19 cellular contexts compared by ENCODE assay signal in genomic region chr17:34099859-34100258, GRCh38.
DNase-seq lines count a peak whose midpoint lies in the region; ATAC-seq, FAIRE-seq and TF ChIP-seq lines count a peak whose summit lies in the region.
"Had no signal": no experiment of that assay in that cellular context is flagged by ENCODE, and none has a peak within 500 bp of the region (broad histone marks: within the 10 kb centered on the region; RNA-seq: fewer than 3 reads in every experiment).

No MANE protein-coding gene starts in this region.

- no peaks in the 10 kb centered on the region for H3K36me3 Mint-ChIP-seq in H9 (ENCODE audit: insufficient read depth in 1 of 3, low read depth in 3 of 3)
- H3K36me3 Mint-ChIP-seq: IgD-negative memory B cell had no signal

- H2AK5ac ChIP-seq in H9 (ENCODE audit: insufficient read length, low read length): no peak overlapping the region
- no peak overlapping the region for H2AK5ac ChIP-seq in H1 (ENCODE audit: low read depth, low read length)

- POLR2A ChIA-PET in H1 (lab: Charles Lee; ENCODE audit: partially characterized antibody): no interaction called here

- no peak overlapping the region for H2BK5ac ChIP-seq in H9 (ENCODE audit: insufficient read length, low read length)
- H2BK5ac ChIP-seq in H1 (ENCODE audit: low read depth, low read length): no peak overlapping the region

- TF ChIP-seq CTCF in H9 (conservative IDR thresholded peaks at IDR 0.05): no peak
- TF ChIP-seq CTCF in H1 (IDR thresholded peaks at IDR 0.05; ENCODE audit: control extremely low read depth in 1 of 3, insufficient read depth in 1 of 3, low read depth in 1 of 3, low read length in 3 of 3): no peak
- TF ChIP-seq CTCF in D721Med (IDR thresholded peaks at IDR 0.05; ENCODE audit: insufficient read depth, missing control alignments): no peak

- no peak overlapping the region for H4K8ac ChIP-seq in H9 (replicated peaks; ENCODE audit: insufficient read length, low read depth, low read length)
- H4K8ac ChIP-seq in H1 (ENCODE audit: extremely low read depth, insufficient read depth, low read length): no peak overlapping the region

- DNase-seq in H9: peak; percentile 28
- DNase-seq in H1 (ENCODE audit: low read depth in 1 of 2, low spot score in 2 of 2): no peak
- DNase-seq in islet precursor cell: peak; percentile 38
- no peak for DNase-seq in NCI-H2081 (lab: John Stamatoyannopoulos, UW)
- no peak for DNase-seq in D721Med (ENCODE audit: insufficient read length, low spot score)
- DNase-seq: ACHN; AML-193; Caco-2; CD4-positive, alpha-beta T cell; DND-41; EL; KBM-7 had no signal

- no peaks in the 10 kb centered on the region for H3K79me2 ChIP-seq in H9 (ENCODE audit: insufficient read depth, low read length)
- no peaks in the 10 kb centered on the region for H3K79me2 ChIP-seq in H1 (ENCODE audit: control insufficient read depth in 1 of 2, insufficient read depth in 2 of 2, low read length in 2 of 2)

- FAIRE-seq in H1 (lab: Jason Lieb, UNC): no peak
- no peak for FAIRE-seq in D721Med (lab: Jason Lieb, UNC)
- FAIRE-seq: A204.1, GM12878, H54, HepG2 had no signal

- H2BK12ac ChIP-seq in H9 (ENCODE audit: insufficient read length, low read depth, low read length) (no peak overlapping the region), H1 (ENCODE audit: low read depth, low read length) (0 out of 2 replicates have a peak overlapping the region, but pooled peaks have one; percentile 65)

- H3K27me3 ChIP-seq in H9 (ENCODE audit: insufficient read depth, low read length) (no peaks in the 10 kb centered on the region), H1 (replicated peaks in 1 of 4; ENCODE audit: control insufficient read depth in 3 of 4, extremely low read depth in 1 of 4, insufficient read depth in 3 of 4, low read length in 3 of 4) (no peaks in the 10 kb centered on the region)

- H3K4me3 Mint-ChIP-seq in H9: no peak overlapping the region
- H3K4me3 Mint-ChIP-seq: CD4-positive, alpha-beta T cell had no signal

- CTCF ChIA-PET in H1 (lab: Charles Lee; ENCODE audit: partially characterized antibody): interaction anchor here (2.1 kb wide), 1 partner anchor 46 kb away, joined by 11 read pairs; no protein-coding TSS in a partner anchor

- H3K79me1 ChIP-seq in H9 (ENCODE audit: insufficient read depth, low read depth, low read length, poor library complexity, severe bottlenecking): no peaks in the 10 kb centered on the region
- H3K79me1 ChIP-seq in H1 (ENCODE audit: low read depth, low read length): no peaks in the 10 kb centered on the region

- H3K18ac ChIP-seq in H9 (ENCODE audit: insufficient read length, low read depth, low read length) (no peak overlapping the region), H1 (ENCODE audit: extremely low read depth, low read length) (no peak overlapping the region)

- H3K27ac Mint-ChIP-seq in H9: peak overlapping the region in 1 of 3 experiments; percentile 67; a peak in 1 of 7 replicates
- H3K27ac Mint-ChIP-seq: CD4-positive, alpha-beta T cell had no signal

- H3K56ac ChIP-seq in H9 (ENCODE audit: insufficient read length, low read depth, low read length) (no peak overlapping the region), H1 (replicated peaks; ENCODE audit: insufficient read length, low read depth, low read length) (no peak overlapping the region)

- H4K5ac ChIP-seq in H9 (ENCODE audit: insufficient read length, low read depth, low read length) (no peak overlapping the region), H1 (ENCODE audit: insufficient read length, low read depth, low read length) (no peak overlapping the region)

- H2BK120ac ChIP-seq in H9 (ENCODE audit: low read depth, low read length, poor library complexity, severe bottlenecking) (no peak overlapping the region), H1 (replicated peaks; ENCODE audit: low read depth, low read length) (no peak overlapping the region)

- TF ChIP-seq POLR2A in H1 (IDR thresholded peaks at IDR 0.05; ENCODE audit: control extremely low read depth in 1 of 2, low read depth in 2 of 2, low read length in 2 of 2): no peak

- no peak overlapping the region for H3K4me3 ChIP-seq in H1 (ENCODE audit: extremely low read depth in 1 of 4, insufficient read depth in 2 of 4, low read depth in 3 of 4, low read length in 4 of 4)
- H3K4me3 ChIP-seq: GM12878 had no signal

- no peak overlapping the region for H2AFZ ChIP-seq in H9 (ENCODE audit: low read length)
- no peak overlapping the region for H2AFZ ChIP-seq in H1 (ENCODE audit: low read length)

- no CpG with 5 or more reads among the region's 2 CpGs for WGBS in H9 (ENCODE audit: extremely low coverage, insufficient read length, low lambda C conversion rate)
- 68% methylated on average over 2 of the region's 2 CpGs; no CpG with 5 or more reads in 1 of the 2 experiments for WGBS in H1 (ENCODE audit: extremely low coverage in 1 of 2, insufficient coverage in 1 of 2, insufficient read length in 1 of 2, insufficient replicate concordance in 2 of 2, low coverage in 1 of 2, low lambda C conversion rate in 2 of 2, missing lambda C conversion rate in 1 of 2), 2 experiments

- H3K14ac ChIP-seq in H9 (ENCODE audit: insufficient read depth, low read length) (no peak overlapping the region), H1 (ENCODE audit: insufficient read length) (no peak overlapping the region)

- no peaks in the 10 kb centered on the region for H3K27me3 Mint-ChIP-seq in H9 (ENCODE audit: low read depth)

- H3T11ph ChIP-seq in H9 (ENCODE audit: low read length): no peak overlapping the region

- no peak for TF ChIP-seq RAD21 in H1 (IDR thresholded peaks at IDR 0.05 in 1 of 2, conservative IDR thresholded peaks at IDR 0.05 in 1 of 2; ENCODE audit: low read depth in 2 of 2, low read length in 2 of 2)

- no peaks in the 10 kb centered on the region for H4K20me1 ChIP-seq in H9 (ENCODE audit: control insufficient read depth, insufficient read depth, insufficient read length)
- H4K20me1 ChIP-seq in H1 (replicated peaks in 1 of 2; ENCODE audit: control insufficient read depth in 1 of 2, insufficient read depth in 2 of 2, low read length in 2 of 2): no peaks in the 10 kb centered on the region

- H3K27ac ChIP-seq in H9 (ENCODE audit: insufficient read length, low read depth, low read length) (no peak overlapping the region), H1 (ENCODE audit: low read depth, low read length) (no peak overlapping the region)
- H3K27ac ChIP-seq: C4-2B had no signal

- TF ChIP-seq EP300 in H1 (IDR thresholded peaks at IDR 0.05; ENCODE audit: borderline replicate concordance in 1 of 2, low read depth in 2 of 2, low read length in 2 of 2): no peak

- H3K9me3 Mint-ChIP-seq in H9: no peaks in the 10 kb centered on the region; a peak in 1 of 5 replicates
- H3K9me3 Mint-ChIP-seq: CD4-positive, alpha-beta T cell had no signal

- H3K4ac ChIP-seq in H9 (ENCODE audit: low read depth, low read length) (no peak overlapping the region), H1 (replicated peaks; ENCODE audit: insufficient read length, low read depth, low read length) (no peak overlapping the region)

- H3K36me3 ChIP-seq in H1 (ENCODE audit: control insufficient read depth in 2 of 4, insufficient read depth in 4 of 4, low read length in 3 of 4): no peaks in the 10 kb centered on the region

- H3K9ac ChIP-seq in H9 (ENCODE audit: extremely low read depth, insufficient read length, low read length): no peak overlapping the region
- no peak overlapping the region for H3K9ac ChIP-seq in H1 (replicated peaks in 1 of 4; ENCODE audit: extremely low read depth in 1 of 4, low read depth in 3 of 4, low read length in 3 of 4)

- H2BK15ac ChIP-seq in H9 (ENCODE audit: low read depth, low read length) (no peak overlapping the region), H1 (ENCODE audit: low read length) (no peak overlapping the region)

- H3K9me3 ChIP-seq in H9 (ENCODE audit: control insufficient read depth, low read depth, low read length) (no peaks in the 10 kb centered on the region), H1 (ENCODE audit: insufficient read depth in 2 of 2, low read depth in 1 of 2, low read length in 1 of 2) (no peaks in the 10 kb centered on the region; a peak in 1 of 4 replicates)
- H3K9me3 ChIP-seq: Caco-2 had no signal

- H3K23ac ChIP-seq in H9 (ENCODE audit: insufficient read length, low read depth, low read length): no peak overlapping the region
- H3K23ac ChIP-seq in H1 (ENCODE audit: insufficient read length): no peak overlapping the region

- H3K4me1 ChIP-seq in H9 (ENCODE audit: insufficient read depth, low read length) (0 out of 2 replicates have a peak, but pooled peaks cover 5% of the 10 kb centered on the region), H1 (replicated peaks in 1 of 4; ENCODE audit: control insufficient read depth in 3 of 4, insufficient read depth in 4 of 4, low read length in 3 of 4) (peaks cover 0 to 2% (median 0%) of the 10 kb centered on the region in 4 experiments; a peak in 1 of 7 replicates)
- H3K4me1 ChIP-seq: Caco-2 had no signal

- H3K4me2 ChIP-seq in H9 (ENCODE audit: insufficient read depth, insufficient read length, low read length): no peak overlapping the region
- H3K4me2 ChIP-seq in H1 (ENCODE audit: insufficient read depth in 1 of 2, low read depth in 2 of 2, low read length in 2 of 2): no peak overlapping the region; a peak in 1 of 4 replicates

- H4K91ac ChIP-seq in H9 (ENCODE audit: insufficient read length, low read depth, low read length) (no peak overlapping the region), H1 (replicated peaks; ENCODE audit: insufficient read length, low read length) (no peak overlapping the region)

- H2BK20ac ChIP-seq in H9 (ENCODE audit: low read depth, low read length, poor library complexity, severe bottlenecking) (no peak overlapping the region), H1 (ENCODE audit: low read length) (no peak overlapping the region)

- H3K23me2 ChIP-seq in H9 (ENCODE audit: insufficient read length, low read depth, low read length, poor library complexity, severe bottlenecking): no peaks in the 10 kb centered on the region
- no peaks in the 10 kb centered on the region for H3K23me2 ChIP-seq in H1 (ENCODE audit: low read depth, low read length)

- no peak for ATAC-seq in GM21576 (IDR thresholded peaks at IDR 0.05; ENCODE audit: unreplicated experiment)
- ATAC-seq: GM12878, HepG2 had no signal

- H3K4me1 Mint-ChIP-seq in H9: peaks cover 16 to 20% of the 10 kb centered on the region in 2 experiments
- H3K4me1 Mint-ChIP-seq: IgD-negative memory B cell had no signal

TF ChIP-seq in H1, 55 proteins besides CTCF, POLR2A, EP300 and RAD21 (continues in another document):
- TF ChIP-seq JUND (IDR thresholded peaks at IDR 0.05; ENCODE audit: low read length): no peak
- TF ChIP-seq CEBPB (IDR thresholded peaks at IDR 0.05; ENCODE audit: low read depth, low read length): no peak
- TF ChIP-seq ZNF274 (IDR thresholded peaks at IDR 0.05; ENCODE audit: borderline replicate concordance, extremely low read depth, low read length): no peak
- TF ChIP-seq SIRT6 (IDR thresholded peaks at IDR 0.05; ENCODE audit: low read length): no peak
- TF ChIP-seq SUZ12 (IDR thresholded peaks at IDR 0.05; ENCODE audit: low read length): no peak
- no peak for TF ChIP-seq RNF2 (IDR thresholded peaks at IDR 0.05; ENCODE audit: borderline replicate concordance, low read depth, low read length, missing control alignments, poor library complexity, severe bottlenecking)
- TF ChIP-seq EZH2 (IDR thresholded peaks at IDR 0.05; ENCODE audit: low read depth, low read length, severe bottlenecking): no peak
- no peak for TF ChIP-seq TBP (IDR thresholded peaks at IDR 0.05; ENCODE audit: low read depth, low read length)

Comparison
In these comparisons a context has a peak if more than half of its experiments do, and no peak if none do; other contexts are left out.
1. DNase-seq: peak in H9 (single experiment) and islet precursor cell (single experiment); none in H1 (0 of 2), NCI-H2081 (0 of 2) and D721Med (single experiment).